Comparison of ENCODE assay signal across 22 cellular contexts in genomic region chr11:19281555-19281954, GRCh38. TPM values are rescaled to one million over a fixed set of nuclear protein-coding genes. Genes with fewer than 3 reads are reported as not detected.
"Had no signal": no experiment of that assay in that cellular context is flagged by ENCODE, and none has a peak within 500 bp of the region (broad histone marks: within the 10 kb centered on the region; RNA-seq: fewer than 3 reads in every experiment).

No MANE protein-coding gene starts in this region.

- H3K27me3 ChIP-seq: heart left ventricle, pancreas, testis, tibial nerve, upper lobe of right lung, vagina had no signal

- H3K27ac ChIP-seq: coronary artery, heart left ventricle, pancreas, testis, tibial nerve, upper lobe of right lung, vagina had no signal

- ATAC-seq: heart left ventricle; mucosa of descending colon; naive thymus-derived CD8-positive, alpha-beta T cell; pancreas; right cardiac atrium; stimulated activated effector memory CD8-positive, alpha-beta T cell treated with anti-CD3 and anti-CD28 coated beads, Interleukin-12 subunit alpha, Interleukin-12 subunit beta, amount 100 ng/mL, for 72 hours; stimulated activated naive CD8-positive, alpha-beta T cell treated with anti-CD3 and anti-CD28 coated beads, Interleukin-15, Interleukin-2, amounts not matched to agents 100 U/mL and 50 U/mL, for 24 hours; upper lobe of right lung had no signal

- H3K4me3 ChIP-seq: coronary artery, heart left ventricle, mucosa of descending colon, pancreas, testis, tibial nerve, upper lobe of right lung, vagina had no signal

- H3K36me3 ChIP-seq: heart left ventricle, pancreas, tibial nerve, upper lobe of right lung, vagina had no signal

- DNase-seq: effector CD4-positive, alpha-beta T cell; foreskin melanocyte; heart left ventricle; hippocampal formation; kidney glomerular epithelial cell; mammary epithelial cell; occipital lobe; pancreas; right cardiac atrium; stimulated activated CD4-positive, alpha-beta T cell treated with anti-CD3 and anti-CD28 coated beads, Interleukin-4, amount 100 ng/mL, for 1 hour; stimulated activated CD8-positive, alpha-beta memory T cell treated with anti-CD3 and anti-CD28 coated beads, Interleukin-4, amount 100 ng/mL, for 48 hours; stimulated activated naive CD8-positive, alpha-beta T cell treated with anti-CD3 and anti-CD28 coated beads, Interleukin-15, Interleukin-2, amounts not matched to agents 100 U/mL and 50 U/mL, for 24 hours; testis; upper lobe of right lung had no signal

- H3K4me1 ChIP-seq: pancreas, testis, upper lobe of right lung, vagina had no signal

- H3K9me3 ChIP-seq: heart left ventricle, mucosa of descending colon, pancreas, testis, tibial nerve, upper lobe of right lung, vagina had no signal

- FAIRE-seq: islet of Langerhans, pancreas had no signal

RNA-seq across cellular contexts. Expression of gene E2F8, which starts 40.8 kb away (rescaled TPM):
- total RNA-seq: mesenteric fat pad; naive thymus-derived CD8-positive, alpha-beta T cell; tibial nerve had no signal
- polyA plus RNA-seq: naive thymus-derived CD8-positive, alpha-beta T cell; pancreas had no signal
